1 cellular context compared by ENCODE assay signal in the genomic region with DNA sequence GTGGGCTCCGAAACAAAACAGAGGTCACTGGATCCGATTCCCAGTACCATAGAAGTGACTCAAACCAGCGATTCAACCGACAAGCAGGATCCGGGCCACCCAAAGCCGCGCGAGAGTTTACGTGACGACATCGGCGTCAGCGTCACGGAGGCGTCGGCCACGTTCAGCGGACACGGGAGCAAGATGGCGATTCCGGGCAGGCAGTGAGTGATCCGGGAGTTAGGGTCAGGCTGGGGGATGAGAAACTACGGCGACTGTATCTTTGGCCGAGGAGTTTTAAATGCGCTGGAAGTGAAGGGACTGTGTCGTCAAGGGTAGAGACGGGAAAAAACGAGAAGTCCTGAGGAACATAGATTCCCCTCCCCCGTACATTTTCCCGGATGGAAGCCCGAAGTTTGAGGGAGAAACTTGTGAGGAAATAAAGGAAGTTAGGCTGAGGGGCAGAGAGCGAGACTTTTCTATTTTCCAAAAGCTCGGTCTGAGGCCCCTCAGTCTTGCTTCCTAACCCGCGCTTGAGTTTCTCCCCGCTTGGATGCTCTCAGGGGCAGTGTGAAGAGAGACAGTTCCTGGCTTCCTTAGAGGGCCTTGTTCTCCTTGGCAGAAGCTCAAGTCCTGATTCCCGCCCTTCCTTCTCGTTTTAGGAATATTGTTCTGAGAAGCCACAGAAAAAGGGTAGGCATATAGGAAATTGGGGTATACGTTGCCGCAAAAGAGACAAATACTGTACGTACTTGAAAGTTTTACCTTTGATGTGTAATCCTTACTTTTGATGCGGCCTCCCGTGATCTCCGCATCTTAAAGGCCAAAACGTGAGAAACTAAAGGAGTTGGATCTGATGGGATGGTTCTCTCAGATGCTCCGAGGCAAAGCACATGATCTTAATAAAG.
TF ChIP-seq lines count a peak whose summit lies in the region.

Gene NSRP1, plus strand, starts transcription at position 156 of the 887 bp plus-strand sequence. Its CDS starts 28 bp downstream, at position 184.

TF ChIP-seq in WTC11, 78 proteins besides CTCF, POLR2A, EP300 and RAD21 (continued from another document and continues in another):
- no peak for TF ChIP-seq STAT6 (CRISPR knock-in tag; conservative IDR thresholded peaks at IDR 0.05; ENCODE audit: low read depth)
- no peak for TF ChIP-seq OVOL2 (CRISPR knock-in tag; IDR thresholded peaks at IDR 0.05; ENCODE audit: borderline replicate concordance)
- no peak for TF ChIP-seq GTF2I (CRISPR knock-in tag; conservative IDR thresholded peaks at IDR 0.05)
- TF ChIP-seq, protein P1, sequence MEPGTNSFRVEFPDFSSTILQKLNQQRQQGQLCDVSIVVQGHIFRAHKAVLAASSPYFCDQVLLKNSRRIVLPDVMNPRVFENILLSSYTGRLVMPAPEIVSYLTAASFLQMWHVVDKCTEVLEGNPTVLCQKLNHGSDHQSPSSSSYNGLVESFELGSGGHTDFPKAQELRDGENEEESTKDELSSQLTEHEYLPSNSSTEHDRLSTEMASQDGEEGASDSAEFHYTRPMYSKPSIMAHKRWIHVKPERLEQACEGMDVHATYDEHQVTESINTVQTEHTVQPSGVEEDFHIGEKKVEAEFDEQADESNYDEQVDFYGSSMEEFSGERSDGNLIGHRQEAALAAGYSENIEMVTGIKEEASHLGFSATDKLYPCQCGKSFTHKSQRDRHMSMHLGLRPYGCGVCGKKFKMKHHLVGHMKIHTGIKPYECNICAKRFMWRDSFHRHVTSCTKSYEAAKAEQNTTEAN (CRISPR knock-in tag; IDR thresholded peaks at IDR 0.05): no peak
- TF ChIP-seq CREM (CRISPR knock-in tag; IDR thresholded peaks at IDR 0.05): peak; percentile 82; the same call in 1 of the 2 replicates
- no peak for TF ChIP-seq PREB (CRISPR knock-in tag; IDR thresholded peaks at IDR 0.05; ENCODE audit: borderline replicate concordance)
- TF ChIP-seq ZNF219 (CRISPR knock-in tag; IDR thresholded peaks at IDR 0.05; ENCODE audit: borderline replicate concordance): no peak
- peak; percentile 39; the same call in 1 of the 2 replicates for TF ChIP-seq EMX1 (CRISPR knock-in tag; IDR thresholded peaks at IDR 0.05)
- no peak for TF ChIP-seq TP53 (CRISPR knock-in tag; IDR thresholded peaks at IDR 0.05)
- TF ChIP-seq, protein P2, sequence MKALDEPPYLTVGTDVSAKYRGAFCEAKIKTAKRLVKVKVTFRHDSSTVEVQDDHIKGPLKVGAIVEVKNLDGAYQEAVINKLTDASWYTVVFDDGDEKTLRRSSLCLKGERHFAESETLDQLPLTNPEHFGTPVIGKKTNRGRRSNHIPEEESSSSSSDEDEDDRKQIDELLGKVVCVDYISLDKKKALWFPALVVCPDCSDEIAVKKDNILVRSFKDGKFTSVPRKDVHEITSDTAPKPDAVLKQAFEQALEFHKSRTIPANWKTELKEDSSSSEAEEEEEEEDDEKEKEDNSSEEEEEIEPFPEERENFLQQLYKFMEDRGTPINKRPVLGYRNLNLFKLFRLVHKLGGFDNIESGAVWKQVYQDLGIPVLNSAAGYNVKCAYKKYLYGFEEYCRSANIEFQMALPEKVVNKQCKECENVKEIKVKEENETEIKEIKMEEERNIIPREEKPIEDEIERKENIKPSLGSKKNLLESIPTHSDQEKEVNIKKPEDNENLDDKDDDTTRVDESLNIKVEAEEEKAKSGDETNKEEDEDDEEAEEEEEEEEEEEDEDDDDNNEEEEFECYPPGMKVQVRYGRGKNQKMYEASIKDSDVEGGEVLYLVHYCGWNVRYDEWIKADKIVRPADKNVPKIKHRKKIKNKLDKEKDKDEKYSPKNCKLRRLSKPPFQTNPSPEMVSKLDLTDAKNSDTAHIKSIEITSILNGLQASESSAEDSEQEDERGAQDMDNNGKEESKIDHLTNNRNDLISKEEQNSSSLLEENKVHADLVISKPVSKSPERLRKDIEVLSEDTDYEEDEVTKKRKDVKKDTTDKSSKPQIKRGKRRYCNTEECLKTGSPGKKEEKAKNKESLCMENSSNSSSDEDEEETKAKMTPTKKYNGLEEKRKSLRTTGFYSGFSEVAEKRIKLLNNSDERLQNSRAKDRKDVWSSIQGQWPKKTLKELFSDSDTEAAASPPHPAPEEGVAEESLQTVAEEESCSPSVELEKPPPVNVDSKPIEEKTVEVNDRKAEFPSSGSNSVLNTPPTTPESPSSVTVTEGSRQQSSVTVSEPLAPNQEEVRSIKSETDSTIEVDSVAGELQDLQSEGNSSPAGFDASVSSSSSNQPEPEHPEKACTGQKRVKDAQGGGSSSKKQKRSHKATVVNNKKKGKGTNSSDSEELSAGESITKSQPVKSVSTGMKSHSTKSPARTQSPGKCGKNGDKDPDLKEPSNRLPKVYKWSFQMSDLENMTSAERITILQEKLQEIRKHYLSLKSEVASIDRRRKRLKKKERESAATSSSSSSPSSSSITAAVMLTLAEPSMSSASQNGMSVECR (CRISPR knock-in tag; IDR thresholded peaks at IDR 0.05; ENCODE audit: borderline replicate concordance): no peak
- peak; percentile 9; the same call in 1 of the 2 replicates for TF ChIP-seq IRF1 (CRISPR knock-in tag; IDR thresholded peaks at IDR 0.05)
- no peak for TF ChIP-seq E2F1 (CRISPR knock-in tag; IDR thresholded peaks at IDR 0.05)
- peak; percentile 55; the same call in 1 of the 2 replicates for TF ChIP-seq ETV6 (CRISPR knock-in tag; IDR thresholded peaks at IDR 0.05)
- peak; percentile 84; the same call in 1 of the 2 replicates for TF ChIP-seq FOXK1 (CRISPR knock-in tag; IDR thresholded peaks at IDR 0.05)
- TF ChIP-seq, protein P3, sequence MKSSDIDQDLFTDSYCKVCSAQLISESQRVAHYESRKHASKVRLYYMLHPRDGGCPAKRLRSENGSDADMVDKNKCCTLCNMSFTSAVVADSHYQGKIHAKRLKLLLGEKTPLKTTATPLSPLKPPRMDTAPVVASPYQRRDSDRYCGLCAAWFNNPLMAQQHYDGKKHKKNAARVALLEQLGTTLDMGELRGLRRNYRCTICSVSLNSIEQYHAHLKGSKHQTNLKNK (CRISPR knock-in tag; IDR thresholded peaks at IDR 0.05): no peak
- no peak for TF ChIP-seq CREB1 (CRISPR knock-in tag; IDR thresholded peaks at IDR 0.05)
- TF ChIP-seq, protein P4, sequence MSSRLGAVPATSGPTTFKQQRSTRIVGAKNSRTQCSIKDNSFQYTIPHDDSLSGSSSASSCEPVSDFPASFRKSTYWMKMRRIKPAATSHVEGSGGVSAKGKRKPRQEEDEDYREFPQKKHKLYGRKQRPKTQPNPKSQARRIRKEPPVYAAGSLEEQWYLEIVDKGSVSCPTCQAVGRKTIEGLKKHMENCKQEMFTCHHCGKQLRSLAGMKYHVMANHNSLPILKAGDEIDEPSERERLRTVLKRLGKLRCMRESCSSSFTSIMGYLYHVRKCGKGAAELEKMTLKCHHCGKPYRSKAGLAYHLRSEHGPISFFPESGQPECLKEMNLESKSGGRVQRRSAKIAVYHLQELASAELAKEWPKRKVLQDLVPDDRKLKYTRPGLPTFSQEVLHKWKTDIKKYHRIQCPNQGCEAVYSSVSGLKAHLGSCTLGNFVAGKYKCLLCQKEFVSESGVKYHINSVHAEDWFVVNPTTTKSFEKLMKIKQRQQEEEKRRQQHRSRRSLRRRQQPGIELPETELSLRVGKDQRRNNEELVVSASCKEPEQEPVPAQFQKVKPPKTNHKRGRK (CRISPR knock-in tag; IDR thresholded peaks at IDR 0.05; ENCODE audit: borderline replicate concordance): no peak
- TF ChIP-seq, protein P5, sequence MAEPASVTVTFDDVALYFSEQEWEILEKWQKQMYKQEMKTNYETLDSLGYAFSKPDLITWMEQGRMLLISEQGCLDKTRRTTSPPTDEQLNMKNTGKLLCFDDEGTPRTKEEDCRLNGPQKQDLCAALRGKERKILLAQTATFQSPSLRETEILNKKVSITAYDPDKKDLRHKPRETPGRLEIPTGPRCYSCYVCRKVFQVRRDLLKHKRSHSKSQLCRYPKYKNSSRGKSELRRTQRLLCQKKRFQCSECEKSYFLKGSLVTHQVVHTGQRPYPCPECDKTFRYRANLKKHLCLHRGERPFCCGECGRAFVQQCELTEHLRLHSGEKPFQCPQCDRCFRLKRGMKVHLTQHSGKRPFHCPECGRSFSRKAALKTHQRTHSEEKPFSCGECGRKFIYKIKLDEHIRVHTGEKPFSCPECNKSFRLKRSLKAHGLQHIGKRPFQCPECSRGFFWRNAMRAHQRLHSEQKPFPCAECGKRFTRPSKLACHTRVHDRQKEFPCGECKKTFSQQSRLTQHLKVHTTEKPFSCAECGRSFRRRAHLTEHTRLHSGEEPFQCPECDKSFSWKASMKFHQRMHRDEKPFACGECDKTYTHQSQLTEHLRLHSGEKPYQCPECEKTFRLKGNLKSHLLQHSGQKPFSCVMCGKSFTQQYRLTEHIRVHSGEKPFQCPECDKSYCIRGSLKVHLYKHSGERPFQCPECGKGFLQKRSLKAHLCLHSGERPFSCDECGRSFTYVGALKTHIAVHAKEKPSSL (CRISPR knock-in tag; conservative IDR thresholded peaks at IDR 0.05): no peak
- no peak for TF ChIP-seq ATF6 (CRISPR knock-in tag; IDR thresholded peaks at IDR 0.05)
- peak; percentile 65; the same call in 1 of the 2 replicates for TF ChIP-seq GABPB1 (CRISPR knock-in tag; IDR thresholded peaks at IDR 0.05)
- TF ChIP-seq ATF3 (CRISPR knock-in tag; conservative IDR thresholded peaks at IDR 0.05): no peak
- TF ChIP-seq, protein P6, sequence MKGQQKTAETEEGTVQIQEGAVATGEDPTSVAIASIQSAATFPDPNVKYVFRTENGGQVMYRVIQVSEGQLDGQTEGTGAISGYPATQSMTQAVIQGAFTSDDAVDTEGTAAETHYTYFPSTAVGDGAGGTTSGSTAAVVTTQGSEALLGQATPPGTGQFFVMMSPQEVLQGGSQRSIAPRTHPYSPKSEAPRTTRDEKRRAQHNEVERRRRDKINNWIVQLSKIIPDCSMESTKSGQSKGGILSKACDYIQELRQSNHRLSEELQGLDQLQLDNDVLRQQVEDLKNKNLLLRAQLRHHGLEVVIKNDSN (CRISPR knock-in tag; IDR thresholded peaks at IDR 0.05): no peak
- TF ChIP-seq CDX4 (CRISPR knock-in tag; IDR thresholded peaks at IDR 0.05; ENCODE audit: borderline replicate concordance): no peak
- 0 out of 2 replicates have a peak, but pooled peaks have one; percentile 17 for TF ChIP-seq SP1 (CRISPR knock-in tag; conservative IDR thresholded peaks at IDR 0.05)
- TF ChIP-seq MYBL2 (CRISPR knock-in tag; IDR thresholded peaks at IDR 0.05): no peak
- TF ChIP-seq ZNF317 (CRISPR knock-in tag; IDR thresholded peaks at IDR 0.05; ENCODE audit: borderline replicate concordance, low read depth): no peak
- TF ChIP-seq ZNF263 (CRISPR knock-in tag; IDR thresholded peaks at IDR 0.05; ENCODE audit: low read depth): no peak
